In genomic region chr2:88680266-88680902, GRCh38 we compare ENCODE assay signal across 17 cellular contexts.
"Had no signal": no experiment of that assay in that cellular context is flagged by ENCODE, and none has a peak within 500 bp of the region (broad histone marks: within the 10 kb centered on the region; RNA-seq: fewer than 3 reads in every experiment).

No MANE protein-coding gene starts in this region.

- H3K27me3 ChIP-seq: gastrocnemius medialis, right atrium auricular region, tibial nerve had no signal

- H3K4me1 ChIP-seq: gastrocnemius medialis, prostate gland, right atrium auricular region, tibial nerve had no signal

- H3K4me1 Mint-ChIP-seq: activated CD8-positive, alpha-beta memory T cell treated with anti-CD3 and anti-CD28 coated beads, Interleukin-2, amount 10 ng/mL, durations not matched to agents 7 days and 5 days; activated T-helper 17 cell treated with anti-CD3 and anti-CD28 coated beads, Interleukin-2, amount 50 U/mL, for 72 hours; nephron progenitor cell had no signal

- H3K27ac Mint-ChIP-seq: activated CD4-positive, alpha-beta memory T cell treated with anti-CD3 and anti-CD28 coated beads for 36 hours; activated CD8-positive, alpha-beta memory T cell treated with anti-CD3 and anti-CD28 coated beads, Interleukin-2, amount 10 ng/mL, durations not matched to agents 7 days and 5 days; activated T-helper 17 cell treated with anti-CD3 and anti-CD28 coated beads, Interleukin-2, amount 50 U/mL, for 72 hours; nephron progenitor cell; stimulated activated naive CD8-positive, alpha-beta T cell treated with anti-CD3 and anti-CD28 coated beads, Interleukin-15, Interleukin-2, amounts not matched to agents 100 ng/mL and 50 ng/mL, for 24 hours had no signal

- H3K27me3 Mint-ChIP-seq: activated CD4-positive, alpha-beta memory T cell treated with anti-CD3 and anti-CD28 coated beads for 36 hours had no signal

- H3K36me3 ChIP-seq: gastrocnemius medialis, prostate gland, right atrium auricular region, tibial nerve had no signal

- H3K27ac ChIP-seq: gastrocnemius medialis, prostate gland, right atrium auricular region, tibial nerve had no signal

- H3K4me3 Mint-ChIP-seq: activated CD4-positive, alpha-beta memory T cell treated with anti-CD3 and anti-CD28 coated beads for 36 hours; activated CD8-positive, alpha-beta memory T cell treated with anti-CD3 and anti-CD28 coated beads, Interleukin-2, amount 10 ng/mL, durations not matched to agents 7 days and 5 days; activated T-helper 17 cell treated with anti-CD3 and anti-CD28 coated beads, Interleukin-2, amount 50 U/mL, for 72 hours; dendritic cell treated with granulocyte-macrophage colony-stimulating factor and Interleukin-4, amounts not matched to agents 40 ng/mL and 50 ng/mL, for 4 days; nephron progenitor cell; stimulated activated naive CD8-positive, alpha-beta T cell treated with anti-CD3 and anti-CD28 coated beads, Interleukin-15, Interleukin-2, amounts not matched to agents 100 ng/mL and 50 ng/mL, for 24 hours had no signal

- DNase-seq: activated CD4-positive, alpha-beta memory T cell treated with anti-CD3 and anti-CD28 coated beads for 36 hours; activated CD8-positive, alpha-beta memory T cell treated with anti-CD3 and anti-CD28 coated beads, Interleukin-2, amount 10 ng/mL, durations not matched to agents 7 days and 5 days; activated naive CD4-positive, alpha-beta T cell; effector CD8-positive, alpha-beta T cell; gastrocnemius medialis; head of caudate nucleus; midbrain; nephron progenitor cell; T-helper 1 cell; T1000 had no signal

- H3K9me3 ChIP-seq: gastrocnemius medialis, prostate gland, right atrium auricular region had no signal

- H3K4me3 ChIP-seq: gastrocnemius medialis, prostate gland, right atrium auricular region, tibial nerve had no signal

- ATAC-seq: activated CD8-positive, alpha-beta memory T cell treated with anti-CD3 and anti-CD28 coated beads, Interleukin-2, amount 10 ng/mL, durations not matched to agents 7 days and 5 days; activated T-helper 17 cell treated with anti-CD3 and anti-CD28 coated beads, Interleukin-2, amount 50 U/mL, for 72 hours; esophagus mucosa; gastrocnemius medialis had no signal
